15 cellular contexts compared by ENCODE assay signal in the genomic region with DNA sequence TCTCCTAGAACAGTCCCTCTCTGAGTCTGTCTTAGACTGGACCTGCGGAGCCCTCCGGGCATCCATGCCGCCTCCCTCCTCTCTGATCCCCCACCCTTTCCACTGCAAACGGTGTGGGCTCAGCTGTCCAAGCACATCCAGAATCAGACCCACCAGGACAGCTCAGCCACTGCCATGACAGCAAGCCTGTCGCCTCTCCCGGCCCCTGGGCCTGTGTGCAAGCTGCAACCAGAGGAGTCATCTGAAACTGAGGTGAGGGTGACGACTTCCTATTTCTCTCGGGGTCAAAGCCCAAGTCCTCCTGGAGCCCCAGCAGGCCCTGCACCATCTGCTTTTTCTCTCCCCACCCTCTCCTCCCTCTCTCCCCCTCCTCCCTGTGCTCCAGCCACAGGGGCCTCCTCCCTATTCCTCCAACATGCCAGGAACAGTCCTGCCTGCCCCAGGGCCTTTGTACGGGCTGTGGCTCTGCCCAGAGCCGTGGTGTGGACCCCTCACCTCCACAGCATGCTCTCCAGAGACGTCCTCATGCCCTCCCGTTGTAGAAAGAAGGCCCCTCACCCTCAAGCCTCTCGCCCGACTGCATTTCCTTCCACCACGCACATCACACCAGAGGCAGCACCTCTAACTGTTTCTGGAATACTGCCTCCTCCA. TPM values are rescaled to one million over a fixed set of nuclear protein-coding genes. Genes with fewer than 3 reads are reported as not detected.
DNase-seq lines count a peak whose midpoint lies in the region; ATAC-seq, FAIRE-seq and TF ChIP-seq lines count a peak whose summit lies in the region.
"Had no signal": no experiment of that assay in that cellular context is flagged by ENCODE, and none has a peak within 500 bp of the region (broad histone marks: within the 10 kb centered on the region; RNA-seq: fewer than 3 reads in every experiment).

No MANE protein-coding gene starts in this region.

- peak overlapping the region; percentile 26; the same call in 1 of the 2 replicates for H3K56ac ChIP-seq in IMR-90 (ENCODE audit: extremely low read depth, insufficient read depth, low read length)

- H2BK15ac ChIP-seq in IMR-90 (ENCODE audit: low read depth, low read length) = no peak overlapping the region

- H3K27ac ChIP-seq in A549 = peak overlapping the region; percentile 68 to 85
- peak overlapping the region; percentile 60 for H3K27ac ChIP-seq in IMR-90 (ENCODE audit: insufficient read depth, low read length)
- H3K27ac ChIP-seq in mammary epithelial cell (ENCODE audit: insufficient read depth, low read depth, low read length) = peak overlapping the region; percentile 86
- H3K27ac ChIP-seq in osteoblast (ENCODE audit: low read depth, low read length) = peak overlapping the region; percentile 79

- DNase-seq in A549 (ENCODE audit: low read depth in 1 of 2, low spot score in 1 of 2) (no peak), IMR-90 (no peak), mammary epithelial cell (no peak), osteoblast (ENCODE audit: insufficient read length, low spot score, missing footprints) (no peak), immature natural killer cell (no peak), NCI-H446 (lab: John Stamatoyannopoulos, UW) (no peak)
- DNase-seq: activated CD4-positive, alpha-beta T cell treated with anti-CD3 and anti-CD28 coated beads, Interleukin-2, amount 50 U/mL, for 48 hours; SHP77 treated with DMSO at 0.1 percent for 48 hours; small intestine had no signal

- H3K4me3 Mint-ChIP-seq in immature natural killer cell = no peak overlapping the region
- H3K4me3 Mint-ChIP-seq: CD14-positive monocyte; stimulated activated naive CD8-positive, alpha-beta T cell treated with anti-CD3 and anti-CD28 coated beads, Interleukin-15, Interleukin-2, amounts not matched to agents 100 ng/mL and 50 ng/mL, for 24 hours had no signal

- no TSS peak for BruUV-seq in IMR-90 (replicated peaks; lab: Mats Ljungman, UMichigan)
- BruUV-seq in mammary epithelial cell (replicated peaks; lab: Mats Ljungman, UMichigan) = no TSS peak

- H3K9me1 ChIP-seq in IMR-90 (ENCODE audit: insufficient read depth, low read length) = peaks cover 18% of the 10 kb centered on the region

- H3K79me2 ChIP-seq in mammary epithelial cell (ENCODE audit: insufficient read depth, low read length) = peaks cover 18% of the 10 kb centered on the region
- peaks cover 12% of the 10 kb centered on the region for H3K79me2 ChIP-seq in osteoblast (ENCODE audit: insufficient read depth, low read length)

- H3K4me3 ChIP-seq in A549 = no peak overlapping the region
- H3K4me3 ChIP-seq in IMR-90 (ENCODE audit: insufficient read depth, low read depth, low read length) = no peak overlapping the region
- H3K4me3 ChIP-seq in mammary epithelial cell (replicated peaks in 1 of 3; ENCODE audit: insufficient read depth in 1 of 3, low read depth in 2 of 3, low read length in 3 of 3) = no peak overlapping the region
- H3K4me3 ChIP-seq in osteoblast (ENCODE audit: insufficient read depth, low read length) = no peak overlapping the region
- H3K4me3 ChIP-seq: GM12878 had no signal

- H3K4me1 Mint-ChIP-seq in immature natural killer cell = peaks cover 0 to 2% of the 10 kb centered on the region in 2 donors

- dilution Hi-C loops in IMR-90 (cut with HindIII; ENCODE audit: low sequenced_read_pairs, unreplicated experiment) (no loop called here), mammary epithelial cell (cut with HindIII; ENCODE audit: low sequenced_read_pairs) (loop anchor here (5.0 kb wide), 2 partner anchors 46 to 91 kb away; no protein-coding TSS in a partner anchor)

- intact Hi-C loops in IMR-90 (cut with micrococcal nuclease) = no loop called here
- intact Hi-C loops in mammary epithelial cell (cut with micrococcal nuclease) = loop anchor here (1.0 to 2.0 kb wide), 5 partner anchors 15 to 30 kb away; partner anchors contain the start of genes DPP9 and MYDGF

- H4K91ac ChIP-seq in IMR-90 (ENCODE audit: insufficient read depth, low read depth, low read length) = peak overlapping the region; percentile 41

- no peaks in the 10 kb centered on the region for H3K27me3 Mint-ChIP-seq in immature natural killer cell (ENCODE audit: low read depth in 3 of 3)
- H3K27me3 Mint-ChIP-seq: stimulated activated naive CD8-positive, alpha-beta T cell treated with anti-CD3 and anti-CD28 coated beads, Interleukin-15, Interleukin-2, amounts not matched to agents 100 ng/mL and 50 ng/mL, for 24 hours had no signal

- H4K8ac ChIP-seq in IMR-90 (ENCODE audit: low read depth in 2 of 2, low read length in 2 of 2) = peak overlapping the region; percentile 42 to 81; a peak in 2 of 4 replicates

- H3K18ac ChIP-seq in IMR-90 (ENCODE audit: low read depth, low read length) = peak overlapping the region; percentile 15; the same call in 1 of the 2 replicates

- H2AK9ac ChIP-seq in IMR-90 (replicated peaks; ENCODE audit: low read depth, low read length, poor library complexity) = peak overlapping the region; percentile 44

- H3K9me3 ChIP-seq in A549 (no peaks in the 10 kb centered on the region), IMR-90 (ENCODE audit: control insufficient read depth, insufficient read depth, low read length) (no peaks in the 10 kb centered on the region), mammary epithelial cell (replicated peaks; ENCODE audit: insufficient read depth, low read length) (peaks cover 8% of the 10 kb centered on the region), osteoblast (ENCODE audit: low read depth, low read length) (no peaks in the 10 kb centered on the region)

- H2AFZ ChIP-seq in IMR-90 (replicated peaks; ENCODE audit: low read length, poor library complexity) = no peak overlapping the region
- H2AFZ ChIP-seq in mammary epithelial cell (ENCODE audit: low read depth, low read length) = no peak overlapping the region
- no peak overlapping the region for H2AFZ ChIP-seq in osteoblast (ENCODE audit: low read length)

- 90% methylated on average over 15 of the region's 15 CpGs for WGBS in A549 (ENCODE audit: missing lambda C conversion rate)
- 94% methylated on average over 6 of the region's 15 CpGs; no CpG with 5 or more reads in 1 of the 2 experiments for WGBS in IMR-90 (ENCODE audit: extremely low coverage in 2 of 2, insufficient read length in 1 of 2), 2 experiments
- WGBS in mammary epithelial cell (ENCODE audit: low coverage, missing lambda C conversion rate) = 85% methylated on average over 15 of the region's 15 CpGs

- TF ChIP-seq RAD21 in A549 (conservative IDR thresholded peaks at IDR 0.05 in 1 of 2, IDR thresholded peaks at IDR 0.05 in 1 of 2) (no peak), IMR-90 (IDR thresholded peaks at IDR 0.05; ENCODE audit: low read length) (no peak)

- in situ Hi-C loops in IMR-90 (cut with MboI; ENCODE audit: low sequenced_read_pairs) (no loop called here), mammary epithelial cell (cut with MboI; ENCODE audit: low sequenced_read_pairs in 2 of 2) (no loop called here)

- H3K23ac ChIP-seq in IMR-90 (ENCODE audit: low read depth, low read length) = no peak overlapping the region

- H3K4me2 ChIP-seq in A549 (peak overlapping the region; percentile 63), IMR-90 (ENCODE audit: low read depth, low read length) (no peak overlapping the region), mammary epithelial cell (ENCODE audit: insufficient read depth, low read depth, low read length) (peak overlapping the region; percentile 14), osteoblast (ENCODE audit: insufficient read depth, low read length) (peak overlapping the region; percentile 74)

- no peak overlapping the region for H2BK20ac ChIP-seq in IMR-90 (ENCODE audit: low read depth, low read length)

- H3K36me3 ChIP-seq in IMR-90 (ENCODE audit: control insufficient read depth, insufficient read depth, low read length) (peaks cover 67% of the 10 kb centered on the region), mammary epithelial cell (ENCODE audit: insufficient read depth, low read length) (peaks cover 28% of the 10 kb centered on the region), osteoblast (ENCODE audit: insufficient read depth, low read length) (peaks cover 77% of the 10 kb centered on the region)

- H3K9me3 Mint-ChIP-seq in immature natural killer cell = no peaks in the 10 kb centered on the region
- H3K9me3 Mint-ChIP-seq: activated T-helper 2 cell treated with anti-CD3 and anti-CD28 coated beads, Interferon-gamma antibody, Interleukin-2, Interleukin-4, amounts not matched to agents 10 μg/mL and 5 μg/mL and 100 μg/mL, durations not matched to agents 14 hours and 24 hours and 36 hours; CD14-positive monocyte; stimulated activated naive CD8-positive, alpha-beta T cell treated with anti-CD3 and anti-CD28 coated beads, Interleukin-15, Interleukin-2, amounts not matched to agents 100 ng/mL and 50 ng/mL, for 24 hours had no signal

- H3K27ac Mint-ChIP-seq in immature natural killer cell = peak overlapping the region in 3 of 6 donors; percentile 24 to 73 (median 71)
- H3K27ac Mint-ChIP-seq: activated T-helper 2 cell treated with anti-CD3 and anti-CD28 coated beads, Interferon-gamma antibody, Interleukin-2, Interleukin-4, amounts not matched to agents 10 μg/mL and 5 μg/mL and 100 μg/mL, durations not matched to agents 14 hours and 24 hours and 36 hours; stimulated activated naive CD8-positive, alpha-beta T cell treated with anti-CD3 and anti-CD28 coated beads, Interleukin-15, Interleukin-2, amounts not matched to agents 100 ng/mL and 50 ng/mL, for 24 hours had no signal

- POLR2A ChIA-PET in A549 (lab: Yijun Ruan, JAX) (no interaction called here), IMR-90 (lab: Charles Lee; ENCODE audit: unreplicated experiment) (no interaction called here)

- TF ChIP-seq POLR2A in A549 (IDR thresholded peaks at IDR 0.05; ENCODE audit: low read length) (no peak), IMR-90 (IDR thresholded peaks at IDR 0.05; ENCODE audit: low read depth, low read length) (no peak)

- FAIRE-seq in A549 (lab: Jason Lieb, UNC) = no peak
- FAIRE-seq: GM12878, small intestine had no signal

- ATAC-seq in A549 (no peak), IMR-90 (ENCODE audit: low read depth) (no peak), GM18873 (IDR thresholded peaks at IDR 0.05; ENCODE audit: low FRiP score, unreplicated experiment) (no peak), GM21381 (IDR thresholded peaks at IDR 0.05; ENCODE audit: unreplicated experiment) (no peak)
- ATAC-seq: GM12878 had no signal

- H2AK5ac ChIP-seq in IMR-90 (ENCODE audit: low read depth, low read length) = peak overlapping the region; percentile 90

- CTCF ChIA-PET in A549 (lab: Yijun Ruan, JAX) (interaction anchor here (0.7 to 1.7 kb wide), 5 partner anchors 13 to 61 kb away, joined by 3 to 5 read pairs (median 3); no protein-coding TSS in a partner anchor), IMR-90 (lab: Yijun Ruan, JAX) (no interaction called here), mammary epithelial cell (lab: Charles Lee; ENCODE audit: low non-redundant PET) (no interaction called here)

- H3K9ac ChIP-seq in IMR-90 (ENCODE audit: low read depth, low read length) (no peak overlapping the region), mammary epithelial cell (ENCODE audit: insufficient read depth, low read length) (peak overlapping the region; percentile 46)

- peak overlapping the region; percentile 39; the same call in 1 of the 2 replicates for H4K5ac ChIP-seq in IMR-90 (ENCODE audit: low read depth, low read length)

- no peak for TF ChIP-seq EP300 in A549 (IDR thresholded peaks at IDR 0.05)

- peaks cover 6% of the 10 kb centered on the region; the same call in 1 of the 2 replicates for H4K20me1 ChIP-seq in IMR-90 (ENCODE audit: insufficient read depth, low read length)
- H4K20me1 ChIP-seq in mammary epithelial cell (ENCODE audit: insufficient read depth, low read length) = no peaks in the 10 kb centered on the region
- no peaks in the 10 kb centered on the region for H4K20me1 ChIP-seq in osteoblast (ENCODE audit: insufficient read depth, low read length)

- peak overlapping the region; percentile 39; the same call in 1 of the 2 replicates for H2BK120ac ChIP-seq in IMR-90 (ENCODE audit: low read depth, low read length)

- H3K4me1 ChIP-seq in A549 (peaks cover 33% of the 10 kb centered on the region), IMR-90 (ENCODE audit: control insufficient read depth, insufficient read depth, low read length) (peaks cover 14% of the 10 kb centered on the region), mammary epithelial cell (ENCODE audit: insufficient read depth, low read length) (peaks cover 44% of the 10 kb centered on the region), osteoblast (ENCODE audit: insufficient read depth, low read length) (peaks cover 25% of the 10 kb centered on the region)

- peaks cover 10 to 37% (median 14%) of the 10 kb centered on the region in 3 donors for H3K36me3 Mint-ChIP-seq in immature natural killer cell

- TF ChIP-seq CTCF in A549 (IDR thresholded peaks at IDR 0.05) = no peak
- TF ChIP-seq CTCF in IMR-90 (conservative IDR thresholded peaks at IDR 0.05; ENCODE audit: low read depth, low read length) = no peak
- TF ChIP-seq CTCF in mammary epithelial cell (conservative IDR thresholded peaks at IDR 0.05 in 1 of 2, IDR thresholded peaks at IDR 0.05 in 1 of 2; ENCODE audit: extremely low read depth in 1 of 2, insufficient read depth in 1 of 2, low read depth in 1 of 2, low read length in 2 of 2) = no peak
- TF ChIP-seq CTCF in osteoblast (IDR thresholded peaks at IDR 0.05; ENCODE audit: extremely low read depth, low read depth, low read length) = no peak

- H2BK5ac ChIP-seq in IMR-90 (ENCODE audit: low read depth, low read length, poor library complexity, severe bottlenecking) = peak overlapping the region; percentile 88

- peaks cover 0 to 32% of the 10 kb centered on the region in 2 experiments; a peak in 3 of 4 replicates for H3K79me1 ChIP-seq in IMR-90 (ENCODE audit: low read depth in 1 of 2, low read length in 2 of 2)

- no peaks in the 10 kb centered on the region for H3K27me3 ChIP-seq in IMR-90 (ENCODE audit: control insufficient read depth, insufficient read depth, low read length)
- no peaks in the 10 kb centered on the region for H3K27me3 ChIP-seq in mammary epithelial cell (ENCODE audit: insufficient read depth, low read length)
- H3K27me3 ChIP-seq in osteoblast (ENCODE audit: insufficient read depth, low read length) = no peaks in the 10 kb centered on the region

- H3K14ac ChIP-seq in IMR-90 (replicated peaks; ENCODE audit: low read depth, low read length) = 0 out of 2 replicates have a peak overlapping the region, but pooled peaks have one; percentile 60

- peak overlapping the region; percentile 49 for H3K4ac ChIP-seq in IMR-90 (ENCODE audit: low read depth, low read length)

RNA-seq across cellular contexts. Expression of gene MYDGF, which starts 23.5 kb away (rescaled TPM):
- polyA plus RNA-seq in A549 (2011; rRNA removed) (62.1 and 63.3 TPM in 2 replicates), A549 (2017; fragmentation: RNase III; extraction: RNeasy Plus Mini Kit Qiagen cat#74134 plus additional on column Dnase treatment) (101 to 107 TPM (median 104 TPM) in 3 replicates), IMR-90 (2012; rRNA removed) (310 and 381 TPM in 2 replicates), mammary epithelial cell (172 TPM), immature natural killer cell (100 to 1,000 TPM; 207 to 245 (median 233) TPM)
- 191 and 198 TPM in 2 replicates for polyA plus RNA-seq in A549 (2012; cell fraction: cytosol; rRNA removed)
- polyA plus RNA-seq in A549 (2012; cell fraction: nucleus; rRNA removed) = 105 and 146 TPM in 2 replicates
- polyA minus RNA-seq in A549 (2011; rRNA and poly(A)+ RNA removed) = 26.6 and 34.4 TPM in 2 replicates
- total RNA-seq in IMR-90 (2012; rRNA removed) (160 and 203 TPM in 2 replicates), mammary epithelial cell (100 to 1,000 TPM in 1 of 2 donors, 10 to 100 TPM in 1; 57.7 to 105 TPM), osteoblast (152 and 161 TPM in 2 replicates)
- 436 and 568 TPM in 2 replicates for polyA plus RNA-seq in IMR-90 (2012; cell fraction: cytosol; rRNA removed)
- polyA plus RNA-seq in IMR-90 (2012; cell fraction: nucleus; rRNA removed; ENCODE audit: low replicate concordance) = 93.6 and 181 TPM in 2 replicates
- 70.4 TPM for polyA minus RNA-seq in mammary epithelial cell

RNA-seq across cellular contexts. Expression of gene DPP9, which starts 30.0 kb away (rescaled TPM):
- polyA plus RNA-seq in A549 (2011; rRNA removed) (10.1 and 16.3 TPM in 2 replicates), A549 (2017; fragmentation: RNase III; extraction: RNeasy Plus Mini Kit Qiagen cat#74134 plus additional on column Dnase treatment) (52.8 to 65.9 TPM (median 53.5 TPM) in 3 replicates), IMR-90 (2012; rRNA removed) (33.0 and 37.3 TPM in 2 replicates), mammary epithelial cell (31.5 TPM), immature natural killer cell (10 to 100 TPM; 17.8 to 81.6 (median 25.0) TPM)
- 25.3 and 40.1 TPM in 2 replicates for polyA plus RNA-seq in A549 (2012; cell fraction: cytosol; rRNA removed)
- polyA plus RNA-seq in A549 (2012; cell fraction: nucleus; rRNA removed) = 59.4 and 64.0 TPM in 2 replicates
- 19.5 and 23.4 TPM in 2 replicates for polyA minus RNA-seq in A549 (2011; rRNA and poly(A)+ RNA removed)
- total RNA-seq in IMR-90 (2012; rRNA removed) (12.2 and 12.4 TPM in 2 replicates), mammary epithelial cell (100 to 1,000 TPM; 156 to 242 TPM), osteoblast (26.5 and 30.4 TPM in 2 replicates)
- polyA plus RNA-seq in IMR-90 (2012; cell fraction: cytosol; rRNA removed) = 27.1 and 46.5 TPM in 2 replicates
- 36.9 and 57.3 TPM in 2 replicates for polyA plus RNA-seq in IMR-90 (2012; cell fraction: nucleus; rRNA removed; ENCODE audit: low replicate concordance)
- 95.5 TPM for polyA minus RNA-seq in mammary epithelial cell

RNA-seq across cellular contexts. Expression of gene TNFAIP8L1, which starts 54.3 kb away (rescaled TPM):
- polyA plus RNA-seq in A549 (2011; rRNA removed) (3.2 TPM in 2 replicates), A549 (2017; fragmentation: RNase III; extraction: RNeasy Plus Mini Kit Qiagen cat#74134 plus additional on column Dnase treatment) (4.9 to 5.9 TPM (median 5.4 TPM) in 3 replicates), IMR-90 (2012; rRNA removed) (6.0 TPM in 2 replicates), mammary epithelial cell (4.6 TPM), immature natural killer cell (10 to 100 TPM in 1 of 3 donors, 1 to 10 TPM in 2; 2.4 to 14.1 (median 5.2) TPM)
- 3.5 and 4.9 TPM in 2 replicates for polyA plus RNA-seq in A549 (2012; cell fraction: cytosol; rRNA removed)
- polyA plus RNA-seq in A549 (2012; cell fraction: nucleus; rRNA removed) = 3.0 TPM in 2 replicates
- polyA minus RNA-seq in A549 (2011; rRNA and poly(A)+ RNA removed) = 2.7 and 3.2 TPM in 2 replicates
- total RNA-seq in IMR-90 (2012; rRNA removed) (2.5 and 3.1 TPM in 2 replicates), mammary epithelial cell (1 to 10 TPM; 2.3 to 7.3 TPM), osteoblast (1.8 TPM in 2 replicates)
- 5.1 and 7.1 TPM in 2 replicates for polyA plus RNA-seq in IMR-90 (2012; cell fraction: cytosol; rRNA removed)
- polyA plus RNA-seq in IMR-90 (2012; cell fraction: nucleus; rRNA removed; ENCODE audit: low replicate concordance) = 2.3 and 2.9 TPM in 2 replicates
- 1.1 TPM for polyA minus RNA-seq in mammary epithelial cell
